8 cellular contexts compared by ENCODE assay signal in genomic region chr11:93849751-93850584, GRCh38. TPM values are rescaled to one million over a fixed set of nuclear protein-coding genes. Genes with fewer than 3 reads are reported as not detected.
DNase-seq lines count a peak whose midpoint lies in the region; ATAC-seq and TF ChIP-seq lines count a peak whose summit lies in the region.

No MANE protein-coding gene starts in this region.

- POLR2A ChIA-PET in A673 (lab: Charles Lee; ENCODE audit: low non-redundant PET) = no interaction called here

- ATAC-seq in right lobe of liver (peak; percentile 60 to 78 (median 64)), GM18867 (IDR thresholded peaks at IDR 0.05; ENCODE audit: unreplicated experiment) (no peak)

- peak overlapping the region; percentile 6 for H3K4me3 Mint-ChIP-seq in dendritic cell treated with granulocyte-macrophage colony-stimulating factor and Interleukin-4, amounts not matched to agents 40 ng/mL and 50 ng/mL, for 4 days

- no peaks in the 10 kb centered on the region for H3K36me3 Mint-ChIP-seq in dendritic cell treated with granulocyte-macrophage colony-stimulating factor and Interleukin-4, amounts not matched to agents 40 ng/mL and 50 ng/mL, for 4 days (ENCODE audit: low read depth)

- H3K9me3 Mint-ChIP-seq in dendritic cell treated with granulocyte-macrophage colony-stimulating factor and Interleukin-4, amounts not matched to agents 40 ng/mL and 50 ng/mL, for 4 days = no peaks in the 10 kb centered on the region

- intact Hi-C loops in A673 (cut with micrococcal nuclease; ENCODE audit: unreplicated experiment) = no loop called here
- intact Hi-C loops in dendritic cell treated with granulocyte-macrophage colony-stimulating factor and Interleukin-4, amounts not matched to agents 40 ng/mL and 50 ng/mL, for 4 days (cut with micrococcal nuclease) = no loop called here
- intact Hi-C loops in right lobe of liver (cut with DNase I) = no loop called here

- DNase-seq in A673 (ENCODE audit: low spot score) = peak; percentile 18
- peak; percentile 21 for DNase-seq in NB4 (ENCODE audit: low read depth)
- peak in 1 of 3 donors; percentile 34 for DNase-seq in right lobe of liver
- no peak for DNase-seq in cortex of kidney (lab: John Stamatoyannopoulos, UW)
- no peak for DNase-seq in NCI-H82 (lab: John Stamatoyannopoulos, UW)
- DNase-seq in foreskin melanocyte = no peak

- 19% methylated on average over 15 of the region's 66 CpGs for WGBS in right lobe of liver (ENCODE audit: insufficient coverage, low coverage, low lambda C conversion rate, missing lambda C conversion rate)

- no peak for TF ChIP-seq CTCF in A673 (conservative IDR thresholded peaks at IDR 0.05; ENCODE audit: low read depth, low read length)
- no peak for TF ChIP-seq CTCF in NB4 (IDR thresholded peaks at IDR 0.05; ENCODE audit: low read depth, low read length)
- no peak for TF ChIP-seq CTCF in right lobe of liver (IDR thresholded peaks at IDR 0.05)

- no peaks in the 10 kb centered on the region for H3K27me3 ChIP-seq in A673 (replicated peaks; ENCODE audit: insufficient read depth, low read depth, low read length, poor library complexity)
- no peaks in the 10 kb centered on the region for H3K27me3 ChIP-seq in right lobe of liver

- no peaks in the 10 kb centered on the region for H3K4me1 ChIP-seq in A673 (ENCODE audit: insufficient read depth, low read length, poor library complexity, severe bottlenecking)
- peaks cover 0 to 9% (median 4%) of the 10 kb centered on the region in 4 donors for H3K4me1 ChIP-seq in right lobe of liver

- TF ChIP-seq POLR2A in NB4 (IDR thresholded peaks at IDR 0.05; ENCODE audit: extremely low read depth, insufficient read length) = no peak
- no peak for TF ChIP-seq POLR2A in right lobe of liver (IDR thresholded peaks at IDR 0.05)

- CTCF ChIA-PET in A673 (lab: Charles Lee) = interaction anchor here (0.6 kb wide), 1 partner anchor 763 kb away, joined by 5 read pairs; no protein-coding TSS in a partner anchor

- no peak overlapping the region for H3K27ac ChIP-seq in A673 (ENCODE audit: low read depth, low read length, poor library complexity, severe bottlenecking)
- H3K27ac ChIP-seq in right lobe of liver = no peak overlapping the region

- H3K9me3 ChIP-seq in A673 (ENCODE audit: low read depth, low read length, poor library complexity, severe bottlenecking) (no peaks in the 10 kb centered on the region), right lobe of liver (no peaks in the 10 kb centered on the region)

- H3K36me3 ChIP-seq in A673 (ENCODE audit: insufficient read depth, low read length, poor library complexity, severe bottlenecking) (no peaks in the 10 kb centered on the region), right lobe of liver (no peaks in the 10 kb centered on the region)

- H3K4me3 ChIP-seq in A673 (ENCODE audit: low read depth, low read length, poor library complexity, severe bottlenecking) (peak overlapping the region; percentile 37), NB4 (ENCODE audit: low read depth, low read length) (no peak overlapping the region), right lobe of liver (peak overlapping the region; percentile 35 to 48 (median 37))

- BruUV-seq in A673 (replicated peaks; lab: Mats Ljungman, UMichigan) = no TSS peak

- peaks cover 6% of the 10 kb centered on the region for H3K4me1 Mint-ChIP-seq in dendritic cell treated with granulocyte-macrophage colony-stimulating factor and Interleukin-4, amounts not matched to agents 40 ng/mL and 50 ng/mL, for 4 days (ENCODE audit: low read depth)

- no peak overlapping the region for H3K27ac Mint-ChIP-seq in dendritic cell treated with granulocyte-macrophage colony-stimulating factor and Interleukin-4, amounts not matched to agents 40 ng/mL and 50 ng/mL, for 4 days

- H3K27me3 Mint-ChIP-seq in dendritic cell treated with granulocyte-macrophage colony-stimulating factor and Interleukin-4, amounts not matched to agents 40 ng/mL and 50 ng/mL, for 4 days = peaks cover 23% of the 10 kb centered on the region

RNA-seq across cellular contexts. Expression of gene VSTM5, which starts 0.5 kb away (rescaled TPM):
- total RNA-seq in A673 (2021) (not detected in 2 replicates), right lobe of liver (not detected)

Comparison
In these comparisons a context has a peak if more than half of its experiments do, and no peak if none do; other contexts are left out.
1. DNase-seq: peak in A673 (single experiment) and NB4 (single experiment); none in cortex of kidney (single experiment), NCI-H82 (single experiment) and foreskin melanocyte (single experiment).